Comparison of ENCODE assay signal across 1 cellular context in genomic region chr19:41859618-41860418, GRCh38.
A peak's percentile ranks its signal among the peaks of the same experiment; 100 is the strongest.
TF ChIP-seq lines count a peak whose summit lies in the region.

TSS of gene RPS19 (plus strand) at chr19:41860255. CDS start at chr19:41860775, 520 bp downstream.

TF ChIP-seq in HepG2, 621 proteins besides CTCF, POLR2A, EP300 and RAD21 (continued from another document and continues in another):
- TF ChIP-seq RERE (CRISPR knock-in tag; IDR thresholded peaks at IDR 0.05; ENCODE audit: low read depth) = no peak
- TF ChIP-seq JUN (CRISPR knock-in tag; IDR thresholded peaks at IDR 0.05) = no peak; the same call in 1 of the 2 replicates
- TF ChIP-seq KDM1A (CRISPR knock-in tag; IDR thresholded peaks at IDR 0.05) = no peak
- peak; percentile 63; the same call in 1 of the 2 replicates for TF ChIP-seq BRF2 (CRISPR knock-in tag; IDR thresholded peaks at IDR 0.05)
- TF ChIP-seq, protein P1, sequence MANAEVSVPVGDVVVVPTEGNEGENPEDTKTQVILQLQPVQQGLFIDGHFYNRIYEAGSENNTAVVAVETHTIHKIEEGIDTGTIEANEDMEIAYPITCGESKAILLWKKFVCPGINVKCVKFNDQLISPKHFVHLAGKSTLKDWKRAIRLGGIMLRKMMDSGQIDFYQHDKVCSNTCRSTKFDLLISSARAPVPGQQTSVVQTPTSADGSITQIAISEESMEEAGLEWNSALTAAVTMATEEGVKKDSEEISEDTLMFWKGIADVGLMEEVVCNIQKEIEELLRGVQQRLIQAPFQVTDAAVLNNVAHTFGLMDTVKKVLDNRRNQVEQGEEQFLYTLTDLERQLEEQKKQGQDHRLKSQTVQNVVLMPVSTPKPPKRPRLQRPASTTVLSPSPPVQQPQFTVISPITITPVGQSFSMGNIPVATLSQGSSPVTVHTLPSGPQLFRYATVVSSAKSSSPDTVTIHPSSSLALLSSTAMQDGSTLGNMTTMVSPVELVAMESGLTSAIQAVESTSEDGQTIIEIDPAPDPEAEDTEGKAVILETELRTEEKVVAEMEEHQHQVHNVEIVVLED (CRISPR knock-in tag; IDR thresholded peaks at IDR 0.05; ENCODE audit: borderline replicate concordance) = peak; percentile 95
- TF ChIP-seq ZNF737 (CRISPR knock-in tag; IDR thresholded peaks at IDR 0.05; ENCODE audit: borderline replicate concordance) = no peak
- TF ChIP-seq HOXD1 (CRISPR knock-in tag; IDR thresholded peaks at IDR 0.05) = peak; percentile 82
- TF ChIP-seq, protein P2, sequence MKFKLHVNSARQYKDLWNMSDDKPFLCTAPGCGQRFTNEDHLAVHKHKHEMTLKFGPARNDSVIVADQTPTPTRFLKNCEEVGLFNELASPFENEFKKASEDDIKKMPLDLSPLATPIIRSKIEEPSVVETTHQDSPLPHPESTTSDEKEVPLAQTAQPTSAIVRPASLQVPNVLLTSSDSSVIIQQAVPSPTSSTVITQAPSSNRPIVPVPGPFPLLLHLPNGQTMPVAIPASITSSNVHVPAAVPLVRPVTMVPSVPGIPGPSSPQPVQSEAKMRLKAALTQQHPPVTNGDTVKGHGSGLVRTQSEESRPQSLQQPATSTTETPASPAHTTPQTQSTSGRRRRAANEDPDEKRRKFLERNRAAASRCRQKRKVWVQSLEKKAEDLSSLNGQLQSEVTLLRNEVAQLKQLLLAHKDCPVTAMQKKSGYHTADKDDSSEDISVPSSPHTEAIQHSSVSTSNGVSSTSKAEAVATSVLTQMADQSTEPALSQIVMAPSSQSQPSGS (CRISPR knock-in tag; IDR thresholded peaks at IDR 0.05) = peak; percentile 57; the same call in 1 of the 2 replicates
- TF ChIP-seq PHF21A (CRISPR knock-in tag; IDR thresholded peaks at IDR 0.05) = peak; percentile 48
- TF ChIP-seq, protein P3, sequence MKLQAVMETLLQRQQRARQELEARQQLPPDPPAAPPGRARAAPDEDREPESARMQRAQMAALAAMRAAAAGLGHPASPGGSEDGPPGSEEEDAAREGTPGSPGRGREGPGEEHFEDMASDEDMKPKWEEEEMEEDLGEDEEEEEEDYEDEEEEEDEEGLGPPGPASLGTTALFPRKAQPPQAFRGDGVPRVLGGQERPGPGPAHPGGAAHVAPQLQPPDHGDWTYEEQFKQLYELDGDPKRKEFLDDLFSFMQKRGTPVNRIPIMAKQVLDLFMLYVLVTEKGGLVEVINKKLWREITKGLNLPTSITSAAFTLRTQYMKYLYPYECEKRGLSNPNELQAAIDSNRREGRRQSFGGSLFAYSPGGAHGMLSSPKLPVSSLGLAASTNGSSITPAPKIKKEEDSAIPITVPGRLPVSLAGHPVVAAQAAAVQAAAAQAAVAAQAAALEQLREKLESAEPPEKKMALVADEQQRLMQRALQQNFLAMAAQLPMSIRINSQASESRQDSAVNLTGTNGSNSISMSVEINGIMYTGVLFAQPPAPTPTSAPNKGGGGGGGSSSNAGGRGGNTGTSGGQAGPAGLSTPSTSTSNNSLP (IDR thresholded peaks at IDR 0.05; ENCODE audit: low read depth, low read length) = peak; percentile 41; the same call in 1 of the 2 replicates
- no peak for TF ChIP-seq STAG1 (CRISPR knock-in tag; IDR thresholded peaks at IDR 0.05)
- TF ChIP-seq ZNF678 (CRISPR knock-in tag; IDR thresholded peaks at IDR 0.05) = 0 out of 2 replicates have a peak, but pooled peaks have one; percentile 87
- 0 out of 2 replicates have a peak, but pooled peaks have one; percentile 31 for TF ChIP-seq CERS6 (CRISPR knock-in tag; IDR thresholded peaks at IDR 0.05)
- TF ChIP-seq ZNF83 (CRISPR knock-in tag; IDR thresholded peaks at IDR 0.05; ENCODE audit: borderline replicate concordance) = no peak
- no peak for TF ChIP-seq PLSCR1 (CRISPR knock-in tag; IDR thresholded peaks at IDR 0.05; ENCODE audit: borderline replicate concordance)
- TF ChIP-seq YEATS4 (CRISPR knock-in tag; IDR thresholded peaks at IDR 0.05; ENCODE audit: borderline replicate concordance) = peak; percentile 96
- no peak; the same call in 1 of the 2 replicates for TF ChIP-seq HMG20B (CRISPR knock-in tag; conservative IDR thresholded peaks at IDR 0.05)
- 0 out of 2 replicates have a peak, but pooled peaks have one; percentile 70 for TF ChIP-seq ATF7-NPFF (CRISPR knock-in tag; IDR thresholded peaks at IDR 0.05; ENCODE audit: low read depth)
- no peak; the same call in 1 of the 2 replicates for TF ChIP-seq CCDC6 (CRISPR knock-in tag; IDR thresholded peaks at IDR 0.05)
- TF ChIP-seq, protein P4, sequence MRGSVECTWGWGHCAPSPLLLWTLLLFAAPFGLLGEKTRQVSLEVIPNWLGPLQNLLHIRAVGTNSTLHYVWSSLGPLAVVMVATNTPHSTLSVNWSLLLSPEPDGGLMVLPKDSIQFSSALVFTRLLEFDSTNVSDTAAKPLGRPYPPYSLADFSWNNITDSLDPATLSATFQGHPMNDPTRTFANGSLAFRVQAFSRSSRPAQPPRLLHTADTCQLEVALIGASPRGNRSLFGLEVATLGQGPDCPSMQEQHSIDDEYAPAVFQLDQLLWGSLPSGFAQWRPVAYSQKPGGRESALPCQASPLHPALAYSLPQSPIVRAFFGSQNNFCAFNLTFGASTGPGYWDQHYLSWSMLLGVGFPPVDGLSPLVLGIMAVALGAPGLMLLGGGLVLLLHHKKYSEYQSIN (CRISPR knock-in tag; IDR thresholded peaks at IDR 0.05; ENCODE audit: borderline replicate concordance) = no peak
- TF ChIP-seq ZKSCAN8 (CRISPR knock-in tag; IDR thresholded peaks at IDR 0.05; ENCODE audit: borderline replicate concordance) = no peak
- peak; percentile 77; the same call in 1 of the 2 replicates for TF ChIP-seq KDM5A (IDR thresholded peaks at IDR 0.05; ENCODE audit: borderline replicate concordance, low read length)
- no peak for TF ChIP-seq ZNF180 (CRISPR knock-in tag; IDR thresholded peaks at IDR 0.05; ENCODE audit: borderline replicate concordance, low read depth)
- peak; percentile 81 for TF ChIP-seq KMT2B (CRISPR knock-in tag; IDR thresholded peaks at IDR 0.05)
- peak; percentile 96 for TF ChIP-seq THAP9 (CRISPR knock-in tag; IDR thresholded peaks at IDR 0.05; ENCODE audit: borderline replicate concordance)
- TF ChIP-seq, protein P5, sequence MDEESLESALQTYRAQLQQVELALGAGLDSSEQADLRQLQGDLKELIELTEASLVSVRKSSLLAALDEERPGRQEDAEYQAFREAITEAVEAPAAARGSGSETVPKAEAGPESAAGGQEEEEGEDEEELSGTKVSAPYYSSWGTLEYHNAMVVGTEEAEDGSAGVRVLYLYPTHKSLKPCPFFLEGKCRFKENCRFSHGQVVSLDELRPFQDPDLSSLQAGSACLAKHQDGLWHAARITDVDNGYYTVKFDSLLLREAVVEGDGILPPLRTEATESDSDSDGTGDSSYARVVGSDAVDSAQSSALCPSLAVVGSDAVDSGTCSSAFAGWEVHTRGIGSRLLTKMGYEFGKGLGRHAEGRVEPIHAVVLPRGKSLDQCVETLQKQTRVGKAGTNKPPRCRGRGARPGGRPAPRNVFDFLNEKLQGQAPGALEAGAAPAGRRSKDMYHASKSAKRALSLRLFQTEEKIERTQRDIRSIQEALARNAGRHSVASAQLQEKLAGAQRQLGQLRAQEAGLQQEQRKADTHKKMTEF (CRISPR knock-in tag; IDR thresholded peaks at IDR 0.05) = peak; percentile 93
- no peak for TF ChIP-seq ZNF33A (CRISPR knock-in tag; IDR thresholded peaks at IDR 0.05; ENCODE audit: borderline replicate concordance)
- peak; percentile 96 for TF ChIP-seq CREM (IDR thresholded peaks at IDR 0.05)
- TF ChIP-seq CREM (CRISPR knock-in tag; IDR thresholded peaks at IDR 0.05) = 0 out of 2 replicates have a peak, but pooled peaks have one; percentile 25
- 0 out of 2 replicates have a peak, but pooled peaks have one; percentile 16 for TF ChIP-seq MIXL1 (CRISPR knock-in tag; IDR thresholded peaks at IDR 0.05)
- TF ChIP-seq ATAD3A (CRISPR knock-in tag; IDR thresholded peaks at IDR 0.05) = no peak
- peak; percentile 16; the same call in 1 of the 2 replicates for TF ChIP-seq HINFP (CRISPR knock-in tag; IDR thresholded peaks at IDR 0.05; ENCODE audit: low read depth)
